In the genomic region with DNA sequence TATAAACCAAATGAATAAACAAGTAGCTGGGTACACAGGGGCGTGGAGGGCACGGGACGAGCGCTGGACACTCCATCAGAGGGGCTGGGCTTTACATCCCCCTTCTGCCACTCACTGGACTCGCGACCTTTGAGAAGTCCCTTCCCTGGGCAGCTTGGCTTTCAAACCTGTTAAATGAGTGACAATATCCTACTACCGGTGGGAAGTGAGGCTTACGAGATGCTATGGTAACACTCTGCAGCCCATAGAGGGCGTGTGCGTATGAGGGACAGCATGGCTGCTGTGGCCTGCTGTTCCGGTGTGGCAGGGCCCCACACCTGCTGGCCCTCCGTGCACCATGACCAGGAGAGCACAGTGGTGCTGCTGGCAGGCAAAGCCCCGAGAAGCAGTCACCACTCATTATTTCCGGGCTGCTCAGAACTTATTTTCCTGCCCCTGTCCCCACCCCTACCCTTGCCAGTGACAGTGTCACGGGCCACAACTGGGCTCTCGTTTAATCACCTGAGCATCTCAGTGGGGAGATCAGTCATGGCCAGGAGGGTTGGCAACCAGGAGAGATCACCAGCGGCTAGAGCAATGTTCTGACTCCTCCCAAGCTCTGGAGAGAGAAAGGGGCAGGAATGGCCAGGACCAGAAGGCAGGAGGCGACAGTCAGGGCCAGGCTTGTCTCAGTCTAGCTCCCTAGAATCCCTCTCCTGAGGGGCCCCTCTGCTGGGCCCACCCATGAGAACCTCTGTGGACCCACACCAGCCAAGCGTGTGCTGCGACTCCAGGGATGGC, we compare ENCODE assay signal across 1 cellular context.
TF ChIP-seq lines count a peak whose summit lies in the region.

No MANE protein-coding gene starts in this region.

TF ChIP-seq in IMR-90, 13 proteins besides CTCF, POLR2A, EP300 and RAD21:
- TF ChIP-seq CEBPB (IDR thresholded peaks at IDR 0.05; ENCODE audit: low read depth, low read length), result no peak
- no peak for TF ChIP-seq RFX5 (IDR thresholded peaks at IDR 0.05; ENCODE audit: low read depth, low read length)
- TF ChIP-seq, protein P1, sequence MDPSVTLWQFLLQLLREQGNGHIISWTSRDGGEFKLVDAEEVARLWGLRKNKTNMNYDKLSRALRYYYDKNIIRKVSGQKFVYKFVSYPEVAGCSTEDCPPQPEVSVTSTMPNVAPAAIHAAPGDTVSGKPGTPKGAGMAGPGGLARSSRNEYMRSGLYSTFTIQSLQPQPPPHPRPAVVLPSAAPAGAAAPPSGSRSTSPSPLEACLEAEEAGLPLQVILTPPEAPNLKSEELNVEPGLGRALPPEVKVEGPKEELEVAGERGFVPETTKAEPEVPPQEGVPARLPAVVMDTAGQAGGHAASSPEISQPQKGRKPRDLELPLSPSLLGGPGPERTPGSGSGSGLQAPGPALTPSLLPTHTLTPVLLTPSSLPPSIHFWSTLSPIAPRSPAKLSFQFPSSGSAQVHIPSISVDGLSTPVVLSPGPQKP (IDR thresholded peaks at IDR 0.05; ENCODE audit: borderline replicate concordance, low read depth, low read length), result no peak
- no peak for TF ChIP-seq RCOR1 (IDR thresholded peaks at IDR 0.05; ENCODE audit: insufficient replicate concordance, low read length)
- TF ChIP-seq, protein P2, sequence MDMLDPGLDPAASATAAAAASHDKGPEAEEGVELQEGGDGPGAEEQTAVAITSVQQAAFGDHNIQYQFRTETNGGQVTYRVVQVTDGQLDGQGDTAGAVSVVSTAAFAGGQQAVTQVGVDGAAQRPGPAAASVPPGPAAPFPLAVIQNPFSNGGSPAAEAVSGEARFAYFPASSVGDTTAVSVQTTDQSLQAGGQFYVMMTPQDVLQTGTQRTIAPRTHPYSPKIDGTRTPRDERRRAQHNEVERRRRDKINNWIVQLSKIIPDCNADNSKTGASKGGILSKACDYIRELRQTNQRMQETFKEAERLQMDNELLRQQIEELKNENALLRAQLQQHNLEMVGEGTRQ (IDR thresholded peaks at IDR 0.05; ENCODE audit: low read depth, low read length), result no peak
- TF ChIP-seq CHD1 (IDR thresholded peaks at IDR 0.05; ENCODE audit: low read depth, low read length), result no peak
- TF ChIP-seq MAFK (IDR thresholded peaks at IDR 0.05; ENCODE audit: low read depth, low read length), result no peak
- TF ChIP-seq MXI1 (IDR thresholded peaks at IDR 0.05; ENCODE audit: borderline replicate concordance, low read depth, low read length), result no peak
